Comparison of ENCODE assay signal across 9 cellular contexts in the genomic region with DNA sequence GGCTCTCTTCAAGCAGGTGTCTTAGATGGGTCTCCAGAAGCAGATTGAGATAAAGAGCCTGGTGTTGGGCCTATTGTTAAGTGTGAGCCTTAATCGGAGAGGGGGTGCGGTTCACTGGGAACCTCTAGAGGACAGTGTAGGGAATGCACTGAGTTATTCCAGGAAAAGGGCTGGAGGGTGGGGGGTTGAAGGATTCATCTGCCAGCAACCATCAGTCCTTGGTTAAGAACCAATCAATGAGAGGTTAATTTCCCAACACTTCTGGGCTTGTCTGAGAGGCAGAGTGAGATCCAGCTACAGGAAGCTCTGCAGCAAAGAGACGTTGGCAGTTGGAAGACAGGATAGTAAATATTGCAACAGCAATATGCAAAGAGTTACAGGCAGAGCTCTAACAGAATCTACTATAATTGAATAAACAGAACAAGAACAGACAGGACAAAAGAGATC. TPM values are rescaled to one million over a fixed set of nuclear protein-coding genes. Genes with fewer than 3 reads are reported as not detected.
DNase-seq lines count a peak whose midpoint lies in the region; ATAC-seq and TF ChIP-seq lines count a peak whose summit lies in the region.
"Had no signal": no experiment of that assay in that cellular context is flagged by ENCODE, and none has a peak within 500 bp of the region (broad histone marks: within the 10 kb centered on the region; RNA-seq: fewer than 3 reads in every experiment).

No MANE protein-coding gene starts in this region.

- ATAC-seq in HG03108 (IDR thresholded peaks at IDR 0.05; ENCODE audit: unreplicated experiment): no peak

- intact Hi-C loops in prostate gland (cut with DNase I): no loop called here

- H3K27ac ChIP-seq in prostate gland: peak overlapping the region; percentile 79 to 80

- DNase-seq in A172 (ENCODE audit: low spot score) (peak; percentile 69), GM10266 (ENCODE audit: extremely low spot score) (peak; percentile 61), NCI-H69 (lab: John Stamatoyannopoulos, UW) (peak; percentile 35), fibroblast of peridontal ligament (ENCODE audit: extremely low read depth) (peak; percentile 1), prostate gland (ENCODE audit: low spot score) (peak; percentile 79), NCI-H510A treated with DMSO at 0.1 percent for 48 hours (lab: John Stamatoyannopoulos, UW) (no peak)
- DNase-seq in activated CD8-positive, alpha-beta memory T cell treated with anti-CD3 and anti-CD28 coated beads for 4 hours (ENCODE audit: low read depth in 2 of 2): peak; percentile 6 to 22

- no peaks in the 10 kb centered on the region for H3K4me1 ChIP-seq in prostate gland (replicated peaks)

- no peak for TF ChIP-seq POLR2A in prostate gland (IDR thresholded peaks at IDR 0.05)

- H3K27me3 ChIP-seq in prostate gland (replicated peaks; ENCODE audit: insufficient read depth): no peaks in the 10 kb centered on the region

- no peaks in the 10 kb centered on the region for H3K36me3 ChIP-seq in prostate gland

- TF ChIP-seq CTCF in GM10266 (IDR thresholded peaks at IDR 0.05; ENCODE audit: control insufficient read depth, insufficient read depth, low read depth, missing control alignments) (peak; percentile 51), prostate gland (IDR thresholded peaks at IDR 0.05) (peak in 3 of 4 experiments; percentile 50 to 79 (median 71))

- H3K9me3 ChIP-seq in prostate gland: no peaks in the 10 kb centered on the region

- no peak overlapping the region for H3K4me3 ChIP-seq in prostate gland

- 0% methylated on average over 3 of the region's 3 CpGs for WGBS in prostate gland

RNA-seq across cellular contexts. Expression of a gene that starts 28.7 kb away (rescaled TPM):
- total RNA-seq in A172 (2014; rRNA removed; shearing (Covaris generic)): 2.2 TPM in 1 of 2 replicates, not detected in the other
- total RNA-seq in prostate gland: 10 to 100 TPM; 16.4 to 22.5 TPM
- total RNA-seq: glomerular endothelial cell had no signal

RNA-seq across cellular contexts. Expression of a gene that starts 53.7 kb away (rescaled TPM):
- total RNA-seq in A172 (2014; rRNA removed; shearing (Covaris generic)): not detected in 2 replicates
- total RNA-seq in prostate gland: under 1 TPM; 0.64 to 0.97 TPM
- total RNA-seq: glomerular endothelial cell had no signal
